In genomic region chr9:1619915-1620705, GRCh38 we compare ENCODE assay signal across 11 cellular contexts.
A peak's percentile ranks its signal among the peaks of the same experiment; 100 is the strongest.
DNase-seq lines count a peak whose midpoint lies in the region; ATAC-seq and TF ChIP-seq lines count a peak whose summit lies in the region.
"Had no signal": no experiment of that assay in that cellular context is flagged by ENCODE, and none has a peak within 500 bp of the region (broad histone marks: within the 10 kb centered on the region; RNA-seq: fewer than 3 reads in every experiment).

No MANE protein-coding gene starts in this region.

- H3K36me3 ChIP-seq in OCI-LY3 (replicated peaks; ENCODE audit: low read depth, low read length) (no peaks in the 10 kb centered on the region), hepatocyte (replicated peaks; ENCODE audit: insufficient read depth, low read depth) (no peaks in the 10 kb centered on the region)

- TF ChIP-seq CTCF in 22Rv1 (IDR thresholded peaks at IDR 0.05) (peak; percentile 68), GM13977 (IDR thresholded peaks at IDR 0.05; ENCODE audit: extremely low read depth, insufficient read depth, missing control alignments) (peak; percentile 10), OCI-LY3 (IDR thresholded peaks at IDR 0.05; ENCODE audit: low read depth, low read length) (peak; percentile 47), hepatocyte (IDR thresholded peaks at IDR 0.05; ENCODE audit: poor library complexity) (no peak)

- in situ Hi-C loops in GM13977 (cut with MboI; ENCODE audit: low pct_unique_long_range_greater_than_20kb, low sequenced_read_pairs, unreplicated experiment), result no loop called here

- DNase-seq in GM13977 (ENCODE audit: low spot score), result no peak
- DNase-seq in foreskin melanocyte, result peak; percentile 3
- no peak for DNase-seq in NCI-H187 treated with DMSO at 0.1 percent for 48 hours (lab: John Stamatoyannopoulos, UW)
- DNase-seq in hepatocyte (ENCODE audit: low spot score), result no peak
- no peak for DNase-seq in NK-92 treated with Interleukin-12 subunit alpha and Interleukin-12 subunit beta, amount 100 ng/mL, for 24 hours (lab: John Stamatoyannopoulos, UW)
- DNase-seq: activated T-cell treated with anti-CD3 and anti-CD28 coated beads for 4 hours, dermis blood vessel endothelial cell, mesenchymal stem cell had no signal

- no peak overlapping the region for H3K27ac ChIP-seq in 22Rv1
- no peak overlapping the region for H3K27ac ChIP-seq in OCI-LY3 (ENCODE audit: low read length)
- no peak overlapping the region for H3K27ac ChIP-seq in hepatocyte

- H3K27me3 ChIP-seq in OCI-LY3 (ENCODE audit: low read depth, low read length) (no peaks in the 10 kb centered on the region; the same call in 1 of the 2 replicates), hepatocyte (no peaks in the 10 kb centered on the region)

- H4K20me1 ChIP-seq in OCI-LY3 (ENCODE audit: insufficient read depth, low read length), result no peaks in the 10 kb centered on the region
- H4K20me1 ChIP-seq in hepatocyte (ENCODE audit: insufficient read depth, poor library complexity, severe bottlenecking), result no peaks in the 10 kb centered on the region

- ATAC-seq in HG03354 (IDR thresholded peaks at IDR 0.05; ENCODE audit: poor library complexity, severe bottlenecking, unreplicated experiment), result no peak

- H3K9me3 ChIP-seq in OCI-LY3 (ENCODE audit: insufficient read depth, low read length) (no peaks in the 10 kb centered on the region; the same call in 1 of the 2 replicates), hepatocyte (ENCODE audit: low read depth) (no peaks in the 10 kb centered on the region)

- H2AFZ ChIP-seq in OCI-LY3 (ENCODE audit: low read depth, low read length) (no peak overlapping the region; the same call in 1 of the 2 replicates), hepatocyte (no peak overlapping the region)

- H3K4me1 ChIP-seq in OCI-LY3 (ENCODE audit: low read length), result peaks cover 8% of the 10 kb centered on the region; the same call in 1 of the 2 replicates
- no peaks in the 10 kb centered on the region for H3K4me1 ChIP-seq in hepatocyte (ENCODE audit: insufficient read depth)

- no peaks in the 10 kb centered on the region for H3K9me2 ChIP-seq in hepatocyte (replicated peaks; ENCODE audit: insufficient read depth)

- 76% methylated on average over 8 of the region's 8 CpGs for WGBS in hepatocyte (ENCODE audit: low lambda C conversion rate, missing lambda C conversion rate)

- no peaks in the 10 kb centered on the region for H3K79me2 ChIP-seq in OCI-LY3 (ENCODE audit: low read length)
- H3K79me2 ChIP-seq in hepatocyte, result no peaks in the 10 kb centered on the region

- H3K9ac ChIP-seq in OCI-LY3 (ENCODE audit: low read length), result no peak overlapping the region

- no peak overlapping the region for H3K4me3 ChIP-seq in OCI-LY3 (ENCODE audit: low read length)
- no peak overlapping the region for H3K4me3 ChIP-seq in hepatocyte

- no peak overlapping the region for H3K4me2 ChIP-seq in OCI-LY3 (ENCODE audit: low read length)
- H3K4me2 ChIP-seq in hepatocyte, result no peak overlapping the region
